ENCODE assay signal across 33 cellular contexts in genomic region chr1:36652586-36652985, GRCh38.
"Had no signal": no experiment of that assay in that cellular context is flagged by ENCODE, and none has a peak within 500 bp of the region (broad histone marks: within the 10 kb centered on the region; RNA-seq: fewer than 3 reads in every experiment).

No MANE protein-coding gene starts in this region.

- FAIRE-seq: astrocyte, TTC549 had no signal

- H3K9me3 Mint-ChIP-seq: activated CD4-positive, alpha-beta memory T cell treated with anti-CD3 and anti-CD28 coated beads for 36 hours; activated CD4-positive, alpha-beta T cell treated with anti-CD3 and anti-CD28 coated beads, Interleukin-2, amount 10 ng/mL, durations not matched to agents 24 days and 14 days; activated naive CD4-positive, alpha-beta T cell treated with anti-CD3 and anti-CD28 coated beads for 36 hours; activated T-helper 1 cell treated with anti-CD3 and anti-CD28 coated beads, Interleukin-12 subunit alpha, Interleukin-12 subunit beta, Interleukin-2, Interleukin-4 antibody, amounts not matched to agents 30 ng/mL and 10 ng/mL and 1 ng/mL, durations not matched to agents 14 hours and 24 hours and 36 hours; effector memory CD8-positive, alpha-beta T cell; nephron had no signal

- H3K36me3 Mint-ChIP-seq: activated CD4-positive, alpha-beta memory T cell treated with anti-CD3 and anti-CD28 coated beads for 36 hours had no signal

- DNase-seq: activated CD4-positive, alpha-beta memory T cell treated with anti-CD3 and anti-CD28 coated beads for 36 hours; activated CD4-positive, alpha-beta T cell treated with anti-CD3 and anti-CD28 coated beads, Interleukin-2, amount 10 ng/mL, durations not matched to agents 24 days and 14 days; activated CD8-positive, alpha-beta memory T cell treated with anti-CD3 and anti-CD28 coated beads, Interleukin-2, amount 50 U/mL, for 4 hours; activated naive CD4-positive, alpha-beta T cell treated with anti-CD3 and anti-CD28 coated beads for 36 hours; activated T-cell treated with anti-CD3 and anti-CD28 coated beads, Interleukin-2, amount 50 U/mL, for 1 hour; amniotic stem cell; brain microvascular endothelial cell; caudate nucleus; cortex of kidney; effector memory CD8-positive, alpha-beta T cell; foreskin fibroblast; heart left ventricle; kidney glomerular epithelial cell; left ventricle myocardium inferior; mucosa of descending colon; retina; stimulated activated CD4-positive, alpha-beta T cell treated with anti-CD3 and anti-CD28 coated beads, Interleukin-12 subunit alpha, Interleukin-12 subunit beta, amount 100 ng/mL, for 4 hours; stimulated activated CD4-positive, alpha-beta T cell treated with anti-CD3 and anti-CD28 coated beads, Interleukin-4, amount 100 ng/mL, for 1 hour; stimulated activated naive CD8-positive, alpha-beta T cell treated with anti-CD3 and anti-CD28 coated beads, Interleukin-15, Interleukin-2, amounts not matched to agents 100 U/mL and 50 U/mL, for 24 hours; T-helper 9 cell; testis; transverse colon; WERI-Rb-1 had no signal

- H3K4me3 Mint-ChIP-seq: activated CD4-positive, alpha-beta memory T cell treated with anti-CD3 and anti-CD28 coated beads for 36 hours; activated CD4-positive, alpha-beta T cell treated with anti-CD3 and anti-CD28 coated beads, Interleukin-2, amount 10 ng/mL, durations not matched to agents 24 days and 14 days; activated naive CD4-positive, alpha-beta T cell treated with anti-CD3 and anti-CD28 coated beads for 36 hours; activated T-helper 1 cell treated with anti-CD3 and anti-CD28 coated beads, Interleukin-12 subunit alpha, Interleukin-12 subunit beta, Interleukin-2, Interleukin-4 antibody, amounts not matched to agents 30 ng/mL and 10 ng/mL and 1 ng/mL, durations not matched to agents 14 hours and 24 hours and 36 hours; effector memory CD8-positive, alpha-beta T cell; nephron had no signal

- H3K4me1 Mint-ChIP-seq: nephron had no signal

- H3K36me3 ChIP-seq: brain microvascular endothelial cell, heart left ventricle, left ventricle myocardium inferior, neutrophil, prostate gland, transverse colon, WERI-Rb-1 had no signal

- H3K27me3 ChIP-seq: brain microvascular endothelial cell, testis had no signal

- ATAC-seq: activated CD4-positive, CD25-positive, alpha-beta regulatory T cell treated with anti-CD3 and anti-CD28 coated beads, Interleukin-2, amount 50 U/mL, for 24 hours; effector memory CD8-positive, alpha-beta T cell; heart left ventricle; mucosa of descending colon; sciatic nerve; stimulated activated naive CD8-positive, alpha-beta T cell treated with anti-CD3 and anti-CD28 coated beads, Interleukin-15, Interleukin-2, amounts not matched to agents 100 U/mL and 50 U/mL, for 24 hours had no signal

- H3K27ac Mint-ChIP-seq: activated CD4-positive, alpha-beta memory T cell treated with anti-CD3 and anti-CD28 coated beads for 36 hours; activated CD4-positive, alpha-beta T cell treated with anti-CD3 and anti-CD28 coated beads, Interleukin-2, amount 10 ng/mL, durations not matched to agents 24 days and 14 days; activated naive CD4-positive, alpha-beta T cell treated with anti-CD3 and anti-CD28 coated beads for 36 hours; activated T-helper 1 cell treated with anti-CD3 and anti-CD28 coated beads, Interleukin-12 subunit alpha, Interleukin-12 subunit beta, Interleukin-2, Interleukin-4 antibody, amounts not matched to agents 30 ng/mL and 10 ng/mL and 1 ng/mL, durations not matched to agents 14 hours and 24 hours and 36 hours; effector memory CD8-positive, alpha-beta T cell; nephron had no signal

- H3K4me3 ChIP-seq: heart left ventricle, left ventricle myocardium inferior, lung, mucosa of descending colon, prostate gland, skin epidermis, testis, transverse colon had no signal

- H3K4me1 ChIP-seq: left ventricle myocardium inferior, prostate gland, testis, transverse colon had no signal

- H3K9me3 ChIP-seq: heart left ventricle, left ventricle myocardium inferior, mucosa of descending colon, neutrophil, prostate gland, testis, transverse colon had no signal

- H3K27ac ChIP-seq: brain microvascular endothelial cell, heart left ventricle, left ventricle myocardium inferior, neutrophil, prostate gland, skin epidermis, testis, transverse colon, WERI-Rb-1 had no signal
